In the genomic region with DNA sequence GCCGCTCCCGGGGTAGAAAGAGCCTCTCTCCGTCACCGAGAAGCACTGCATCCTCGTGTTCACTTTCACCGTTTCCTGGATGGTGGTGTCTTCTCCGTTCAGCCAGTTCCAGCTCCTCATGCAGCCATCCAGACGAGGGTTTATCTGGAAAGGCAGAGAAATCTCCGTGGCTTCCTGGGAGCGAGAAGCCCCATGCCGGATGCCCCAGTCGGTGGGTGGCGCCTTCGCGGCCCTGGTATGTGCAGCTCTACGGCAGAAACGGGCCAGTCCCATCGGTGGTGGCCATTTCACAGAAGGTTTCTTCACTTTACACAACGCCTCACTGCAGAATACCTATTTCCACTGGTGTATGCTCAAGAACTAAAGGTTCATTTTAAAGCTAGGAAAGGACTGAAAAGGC, we compare ENCODE assay signal across 14 cellular contexts. TPM values are rescaled to one million over a fixed set of nuclear protein-coding genes. Genes with fewer than 3 reads are reported as not detected.
DNase-seq lines count a peak whose midpoint lies in the region; ATAC-seq and TF ChIP-seq lines count a peak whose summit lies in the region.
"Had no signal": no experiment of that assay in that cellular context is flagged by ENCODE, and none has a peak within 500 bp of the region (broad histone marks: within the 10 kb centered on the region; RNA-seq: fewer than 3 reads in every experiment).

No MANE protein-coding gene starts in this region.

- TF ChIP-seq CTCF in RWPE1 (conservative IDR thresholded peaks at IDR 0.05; ENCODE audit: low read depth): no peak
- TF ChIP-seq CTCF in lower lobe of right lung (IDR thresholded peaks at IDR 0.05): no peak
- TF ChIP-seq CTCF in WERI-Rb-1 (IDR thresholded peaks at IDR 0.05; ENCODE audit: low read depth, low read length): no peak

- intact Hi-C loops in Right ventricle myocardium inferior (cut with DNase I) (no loop called here), left ventricle myocardium superior (cut with micrococcal nuclease) (no loop called here), lower lobe of right lung (cut with DNase I) (no loop called here)

- ATAC-seq in Right ventricle myocardium inferior (no peak), left ventricle myocardium superior (no peak), lower lobe of right lung (no peak)
- ATAC-seq: A549 had no signal

- CTCF ChIA-PET in RWPE1 (lab: Yijun Ruan, JAX): no interaction called here

- no peaks in the 10 kb centered on the region for H3K9me3 ChIP-seq in lower lobe of right lung
- H3K9me3 ChIP-seq in WERI-Rb-1 (ENCODE audit: severe bottlenecking): peaks cover 2% of the 10 kb centered on the region
- H3K9me3 ChIP-seq: A549, Caco-2 had no signal

- H3K27me3 ChIP-seq in lower lobe of right lung (ENCODE audit: low read depth) (no peaks in the 10 kb centered on the region), WERI-Rb-1 (ENCODE audit: insufficient read depth, low read depth, severe bottlenecking) (no peaks in the 10 kb centered on the region)

- no peak overlapping the region for H3K4me3 ChIP-seq in lower lobe of right lung
- no peak overlapping the region for H3K4me3 ChIP-seq in WERI-Rb-1 (ENCODE audit: low read depth, low read length)
- H3K4me3 ChIP-seq: A549 had no signal

- H3K36me3 ChIP-seq in lower lobe of right lung (peaks cover 55% of the 10 kb centered on the region), WERI-Rb-1 (peaks cover 54% of the 10 kb centered on the region)

- POLR2A ChIA-PET in RWPE1 (lab: Yijun Ruan, JAX; ENCODE audit: low non-redundant PET): no interaction called here

- H3K27ac ChIP-seq in RWPE1 (peak overlapping the region; percentile 24), lower lobe of right lung (no peak overlapping the region), WERI-Rb-1 (no peak overlapping the region)
- H3K27ac ChIP-seq: 22Rv1, A549, C4-2B had no signal

- peaks cover 4% of the 10 kb centered on the region for H3K4me1 ChIP-seq in lower lobe of right lung
- H3K4me1 ChIP-seq: Caco-2 had no signal

- DNase-seq in Right ventricle myocardium inferior (ENCODE audit: missing footprints) (peak; percentile 62), left ventricle myocardium superior (no peak), RWPE1 (ENCODE audit: low spot score) (no peak), lower lobe of right lung (peak; percentile 20), UCSD-AML1 (lab: John Stamatoyannopoulos, UW; ENCODE audit: unreplicated experiment) (no peak), WERI-Rb-1 (no peak), epidermal melanocyte (ENCODE audit: insufficient read length, low spot score) (no peak)
- DNase-seq: AML-193; Caco-2; CD4-positive, alpha-beta T cell; H9 had no signal

RNA-seq across cellular contexts. Expression of a gene that starts 36.9 kb away (rescaled TPM):
- 189 TPM for total RNA-seq in Right ventricle myocardium inferior
- total RNA-seq in left ventricle myocardium superior: 210 TPM
- 111 TPM for total RNA-seq in lower lobe of right lung

Comparison
In these comparisons a context has a peak if more than half of its experiments do, and no peak if none do; other contexts are left out.
1. DNase-seq: peak in Right ventricle myocardium inferior (single experiment) and lower lobe of right lung (single experiment); none in left ventricle myocardium superior (single experiment), RWPE1 (single experiment), UCSD-AML1 (single experiment), WERI-Rb-1 (single experiment) and epidermal melanocyte (single experiment).